Comparison of ENCODE assay signal across 9 cellular contexts in the genomic region with DNA sequence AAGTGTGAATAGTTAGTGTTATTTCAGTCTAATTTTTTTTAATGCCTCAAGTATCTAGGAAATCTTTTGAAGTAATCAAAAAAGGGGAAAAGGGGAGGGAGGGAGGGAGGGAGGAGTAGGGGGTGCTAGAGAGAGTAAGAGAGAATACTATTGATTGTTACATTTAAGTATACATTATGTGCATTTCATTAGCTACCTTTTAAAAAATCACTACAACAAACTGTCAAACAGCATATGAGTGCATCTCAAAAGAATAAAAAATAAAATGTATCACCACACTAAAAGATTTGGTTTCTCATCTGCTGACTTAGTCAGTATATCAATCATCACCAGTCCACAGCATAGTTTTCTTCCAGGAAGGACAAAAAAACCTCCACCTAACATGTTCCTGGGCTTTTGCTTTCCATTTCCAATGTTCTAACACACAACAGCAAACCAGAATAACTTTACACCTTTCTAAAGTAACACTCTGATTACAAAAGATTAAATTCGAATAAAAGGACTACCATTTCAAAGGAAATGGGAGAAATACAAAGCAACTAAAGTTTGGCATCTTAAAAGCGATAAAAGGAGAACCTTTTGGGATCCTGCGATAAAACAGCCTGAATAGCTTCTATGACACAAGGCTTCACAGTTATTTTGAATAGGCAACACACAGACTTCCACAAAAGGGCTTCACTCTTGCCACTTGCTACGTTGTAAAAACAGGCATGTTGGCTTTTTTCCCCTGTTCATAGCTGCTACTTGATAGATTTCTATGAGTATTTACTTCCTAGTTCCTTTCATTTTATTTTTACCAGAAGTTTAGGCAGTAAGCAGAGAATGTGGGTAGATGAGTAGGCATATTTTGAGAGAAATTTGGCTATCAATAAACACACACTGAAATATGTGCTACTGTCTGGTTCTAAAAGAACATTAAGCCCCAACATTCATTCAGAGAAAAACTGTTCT.
A peak's percentile ranks its signal among the peaks of the same experiment; 100 is the strongest.
DNase-seq lines count a peak whose midpoint lies in the region; ATAC-seq and TF ChIP-seq lines count a peak whose summit lies in the region.
"Had no signal": no experiment of that assay in that cellular context is flagged by ENCODE, and none has a peak within 500 bp of the region (broad histone marks: within the 10 kb centered on the region; RNA-seq: fewer than 3 reads in every experiment).

No MANE protein-coding gene starts in this region.

- H3K4me3 Mint-ChIP-seq in GM23338: no peak overlapping the region

- H3K4me1 ChIP-seq in Peyer's patch (peaks cover 0 to 5% (median 0%) of the 10 kb centered on the region in 4 donors), muscle layer of duodenum (ENCODE audit: control insufficient read depth in 1 of 2, insufficient read depth in 2 of 2, low read length in 2 of 2) (peaks cover 4 to 15% of the 10 kb centered on the region in 2 donors), uterus (peaks cover 3 to 11% of the 10 kb centered on the region in 2 donors), GM23338 (ENCODE audit: insufficient read depth) (peaks cover 14% of the 10 kb centered on the region; the same call in 1 of the 2 replicates)

- no peaks in the 10 kb centered on the region for H4K20me1 ChIP-seq in GM23338 (replicated peaks; ENCODE audit: insufficient read depth)

- ATAC-seq in GM23338 (no peak), GM21529 (IDR thresholded peaks at IDR 0.05; ENCODE audit: unreplicated experiment) (no peak)

- H3K27me3 ChIP-seq in Peyer's patch (no peaks in the 10 kb centered on the region), muscle layer of duodenum (ENCODE audit: low read depth, low read length) (no peaks in the 10 kb centered on the region), uterus (no peaks in the 10 kb centered on the region), GM23338 (ENCODE audit: insufficient read depth) (no peaks in the 10 kb centered on the region)

- H3K36me3 ChIP-seq in Peyer's patch (peaks cover 0 to 23% (median 0%) of the 10 kb centered on the region in 3 donors), muscle layer of duodenum (ENCODE audit: control insufficient read depth in 1 of 2, insufficient read depth in 2 of 2, low read length in 2 of 2) (peaks cover 13 to 18% of the 10 kb centered on the region in 2 donors), uterus (no peaks in the 10 kb centered on the region), GM23338 (ENCODE audit: insufficient read depth) (no peaks in the 10 kb centered on the region)

- TF ChIP-seq POLR2A in Peyer's patch (IDR thresholded peaks at IDR 0.05) (no peak), uterus (IDR thresholded peaks at IDR 0.05) (no peak)

- no peak for TF ChIP-seq CTCF in Peyer's patch (IDR thresholded peaks at IDR 0.05)
- TF ChIP-seq CTCF in uterus (IDR thresholded peaks at IDR 0.05): no peak
- TF ChIP-seq CTCF in GM23338 (conservative IDR thresholded peaks at IDR 0.05; ENCODE audit: low read depth in 2 of 2): no peak

- H3K4me2 ChIP-seq in GM23338: no peak overlapping the region

- no peaks in the 10 kb centered on the region for H3K79me2 ChIP-seq in GM23338 (replicated peaks; ENCODE audit: insufficient read depth)

- H3F3A ChIP-seq in GM23338 (replicated peaks; ENCODE audit: low read depth): no peaks in the 10 kb centered on the region

- no peaks in the 10 kb centered on the region for H3K9me2 ChIP-seq in GM23338 (ENCODE audit: insufficient read depth)

- peak overlapping the region in 3 of 4 donors; percentile 18 to 71 (median 33) for H3K27ac ChIP-seq in Peyer's patch
- peak overlapping the region; percentile 58 for H3K27ac ChIP-seq in epithelial cell of prostate
- H3K27ac ChIP-seq in muscle layer of duodenum (ENCODE audit: low read length): peak overlapping the region; percentile 80
- peak overlapping the region; percentile 80 to 91 for H3K27ac ChIP-seq in uterus
- H3K27ac ChIP-seq in GM23338 (ENCODE audit: low read depth): no peak overlapping the region

- peaks cover 22% of the 10 kb centered on the region for H3K4me1 Mint-ChIP-seq in GM23338

- intact Hi-C loops in uterus (cut with DNase I; ENCODE audit: low total_unique reads): no loop called here

- DNase-seq in Peyer's patch (no peak), epithelial cell of prostate (ENCODE audit: low read depth, low spot score) (no peak), uterus (no peak), activated gamma-delta T cell treated with Interleukin-2 at 50 U/mL for 16 hours (no peak), GM23338 (ENCODE audit: low spot score) (no peak)
- DNase-seq: activated effector memory CD4-positive, alpha-beta T cell treated with anti-CD3 and anti-CD28 coated beads, Interleukin-2, amount 50 U/mL, for 16 hours; T-helper 2 cell had no signal

- H3K27me3 Mint-ChIP-seq in GM23338 (ENCODE audit: insufficient read depth, low read depth, poor library complexity): no peaks in the 10 kb centered on the region

- H3K4me3 ChIP-seq in Peyer's patch: no peak overlapping the region
- H3K4me3 ChIP-seq in muscle layer of duodenum (ENCODE audit: low read depth in 1 of 2, low read length in 2 of 2): no peak overlapping the region
- H3K4me3 ChIP-seq in uterus: no peak overlapping the region
- H3K4me3 ChIP-seq in GM23338: no peak overlapping the region

- no peaks in the 10 kb centered on the region for H3K36me3 Mint-ChIP-seq in GM23338 (ENCODE audit: low read depth)

- no peaks in the 10 kb centered on the region for H3K9me3 Mint-ChIP-seq in GM23338

- H3K9me3 ChIP-seq in Peyer's patch (no peaks in the 10 kb centered on the region), muscle layer of duodenum (ENCODE audit: control insufficient read depth in 1 of 2, low read length in 2 of 2) (no peaks in the 10 kb centered on the region), uterus (no peaks in the 10 kb centered on the region)

- no peak overlapping the region for H3K27ac Mint-ChIP-seq in GM23338

- no peak overlapping the region for H2AFZ ChIP-seq in GM23338

TF ChIP-seq in GM23338, 12 proteins besides CTCF, POLR2A, EP300 and RAD21 (continues in another document):
- no peak for TF ChIP-seq REST (IDR thresholded peaks at IDR 0.05; ENCODE audit: unreplicated experiment)
- TF ChIP-seq POLR2AphosphoS5 (IDR thresholded peaks at IDR 0.05; ENCODE audit: low read depth): no peak
- TF ChIP-seq ZNF331 (CRISPR knock-in tag; IDR thresholded peaks at IDR 0.05; ENCODE audit: low read depth): no peak
